9 cellular contexts compared by ENCODE assay signal in genomic region chr11:65109231-65110198, GRCh38. TPM values are rescaled to one million over a fixed set of nuclear protein-coding genes. Genes with fewer than 3 reads are reported as not detected.
DNase-seq lines count a peak whose midpoint lies in the region; ATAC-seq, FAIRE-seq and TF ChIP-seq lines count a peak whose summit lies in the region.
"Had no signal": no experiment of that assay in that cellular context is flagged by ENCODE, and none has a peak within 500 bp of the region (broad histone marks: within the 10 kb centered on the region; RNA-seq: fewer than 3 reads in every experiment).

No MANE protein-coding gene starts in this region.

- H3K36me3 ChIP-seq in endodermal cell (ENCODE audit: control insufficient read depth, insufficient read depth, low read length) (peaks cover 14% of the 10 kb centered on the region), stomach (peaks cover 24 to 43% (median 41%) of the 10 kb centered on the region in 4 donors)

- no peak overlapping the region for H3K4me3 Mint-ChIP-seq in activated T-cell treated with anti-CD3 and anti-CD28 coated beads, Interleukin-2, amount 50 U/mL, for 72 hours
- no peak overlapping the region for H3K4me3 Mint-ChIP-seq in endodermal cell

- intact Hi-C loops in stomach (cut with DNase I; ENCODE audit: low total_unique reads): no loop called here

- H3K4me3 ChIP-seq in endodermal cell (ENCODE audit: low read length): no peak overlapping the region
- H3K4me3 ChIP-seq in stomach: no peak overlapping the region
- H3K4me3 ChIP-seq: upper lobe of left lung had no signal

- FAIRE-seq in GM19239 (lab: Jason Lieb, UNC): no peak

- WGBS in endodermal cell (ENCODE audit: insufficient coverage in 1 of 2, insufficient read length in 1 of 2), 2 experiments: 90 to 91% methylated on average over 26 to 36 of the region's 36 CpGs
- 74 to 90% (median 89%) methylated on average over 18 to 36 of the region's 36 CpGs for WGBS in stomach, 5 donors

- CTCF ChIA-PET in RWPE1 (lab: Yijun Ruan, JAX): interaction anchor here (0.5 to 1.3 kb wide), 15 partner anchors 8 to 750 kb away, joined by 3 to 13 read pairs (median 4); partner anchors contain the start of genes CDC42EP2, FAU and MRPL49

- H3K9ac ChIP-seq in endodermal cell (ENCODE audit: extremely low read depth, low read length, poor library complexity, severe bottlenecking): no peak overlapping the region

- H3K9me3 Mint-ChIP-seq in activated T-cell treated with anti-CD3 and anti-CD28 coated beads, Interleukin-2, amount 50 U/mL, for 72 hours: no peaks in the 10 kb centered on the region
- H3K9me3 Mint-ChIP-seq in endodermal cell: no peaks in the 10 kb centered on the region

- H3K4me1 ChIP-seq in endodermal cell (ENCODE audit: control insufficient read depth, insufficient read depth, low read length): peaks cover 3% of the 10 kb centered on the region
- H3K4me1 ChIP-seq in stomach: peaks cover 31 to 68% (median 60%) of the 10 kb centered on the region in 4 donors

- H3K9me3 ChIP-seq in endodermal cell (ENCODE audit: control insufficient read depth, low read length) (no peaks in the 10 kb centered on the region), stomach (no peaks in the 10 kb centered on the region)
- H3K9me3 ChIP-seq: upper lobe of left lung had no signal

- TF ChIP-seq CTCF in RWPE1 (conservative IDR thresholded peaks at IDR 0.05; ENCODE audit: low read depth) (no peak), endodermal cell (conservative IDR thresholded peaks at IDR 0.05) (no peak), stomach (IDR thresholded peaks at IDR 0.05) (no peak)

- no peak for DNase-seq in activated T-cell treated with anti-CD3 and anti-CD28 coated beads, Interleukin-2, amount 50 U/mL, for 72 hours
- no peak for DNase-seq in activated T-cell treated with anti-CD3 and anti-CD28 coated beads, Interleukin-2, amount 50 U/mL, for 48 hours
- DNase-seq in RWPE1 (ENCODE audit: low spot score) (no peak), endodermal cell (peak; percentile 41), stomach (no peak), GM19239 (ENCODE audit: insufficient read length, low spot score) (no peak), SIG-M5 (lab: John Stamatoyannopoulos, UW) (no peak)

- H3K27me3 Mint-ChIP-seq in activated T-cell treated with anti-CD3 and anti-CD28 coated beads, Interleukin-2, amount 50 U/mL, for 72 hours (ENCODE audit: low read depth): no peaks in the 10 kb centered on the region
- H3K27me3 Mint-ChIP-seq in endodermal cell (ENCODE audit: insufficient read depth): no peaks in the 10 kb centered on the region

- H3K27ac Mint-ChIP-seq in activated T-cell treated with anti-CD3 and anti-CD28 coated beads, Interleukin-2, amount 50 U/mL, for 72 hours: peak overlapping the region; percentile 59
- no peak overlapping the region for H3K27ac Mint-ChIP-seq in endodermal cell

- no peak for TF ChIP-seq POLR2A in stomach (IDR thresholded peaks at IDR 0.05)

- TF ChIP-seq EP300 in stomach (IDR thresholded peaks at IDR 0.05): no peak

- H3K27me3 ChIP-seq in endodermal cell (ENCODE audit: control insufficient read depth, insufficient read depth, low read length, poor library complexity, severe bottlenecking): no peaks in the 10 kb centered on the region
- H3K27me3 ChIP-seq in stomach: peaks cover 0 to 4% (median 0%) of the 10 kb centered on the region in 3 donors
- H3K27me3 ChIP-seq: upper lobe of left lung had no signal

- POLR2A ChIA-PET in RWPE1 (lab: Yijun Ruan, JAX; ENCODE audit: low non-redundant PET): no interaction called here

- H3K27ac ChIP-seq in RWPE1: peak overlapping the region; percentile 86
- no peak overlapping the region for H3K27ac ChIP-seq in endodermal cell (ENCODE audit: low read depth, low read length)
- H3K27ac ChIP-seq in stomach: peak overlapping the region in 3 of 5 donors; percentile 1 to 84 (median 21)

- peaks cover 0 to 7% of the 10 kb centered on the region in 2 donors for H3K36me3 Mint-ChIP-seq in activated T-cell treated with anti-CD3 and anti-CD28 coated beads, Interleukin-2, amount 50 U/mL, for 72 hours (ENCODE audit: insufficient read depth in 2 of 2)
- peaks cover 9% of the 10 kb centered on the region for H3K36me3 Mint-ChIP-seq in endodermal cell (ENCODE audit: low read depth)

- H3K4me1 Mint-ChIP-seq in activated T-cell treated with anti-CD3 and anti-CD28 coated beads, Interleukin-2, amount 50 U/mL, for 72 hours (ENCODE audit: low read depth): peaks cover 47% of the 10 kb centered on the region
- H3K4me1 Mint-ChIP-seq in endodermal cell: peaks cover 11% of the 10 kb centered on the region

- no peak for ATAC-seq in activated T-cell treated with anti-CD3 and anti-CD28 coated beads, Interleukin-2, amount 50 U/mL, for 72 hours (replicated peaks in 1 of 2)
- ATAC-seq in HG03378 (IDR thresholded peaks at IDR 0.05; ENCODE audit: unreplicated experiment): no peak

RNA-seq across cellular contexts. Expression of gene TM7SF2, which starts 2.2 kb away (rescaled TPM):
- total RNA-seq in activated T-cell treated with anti-CD3 and anti-CD28 coated beads, Interleukin-2, amount 50 U/mL, for 72 hours: 10 to 100 TPM; 22.8 to 26.8 TPM
- total RNA-seq in endodermal cell (100 to 1,000 TPM in 1 of 2 donors, 10 to 100 TPM in 1; 97.9 to 108 TPM), stomach (100 to 1,000 TPM in 1 of 5 donors, 10 to 100 TPM in 3, 1 to 10 TPM in 1; 7.6 to 118 (median 19.6) TPM)
- polyA plus RNA-seq in endodermal cell (2013, experiment 1 of 2): 75.3 TPM
- 70.5 TPM for polyA plus RNA-seq in endodermal cell (2013, experiment 2 of 2)
- 10 to 100 TPM; 38.6 to 65.2 (median 51.9) TPM for polyA plus RNA-seq in stomach

RNA-seq across cellular contexts. Expression of gene ZNHIT2, which starts 8.0 kb away (rescaled TPM):
- 10 to 100 TPM in 1 of 2 donors, 1 to 10 TPM in 1; 9.9 to 10.4 TPM for total RNA-seq in activated T-cell treated with anti-CD3 and anti-CD28 coated beads, Interleukin-2, amount 50 U/mL, for 72 hours
- total RNA-seq in endodermal cell: 10 to 100 TPM; 11.0 to 11.8 TPM
- polyA plus RNA-seq in endodermal cell (2013, experiment 1 of 2): 6.0 TPM
- polyA plus RNA-seq in endodermal cell (2013, experiment 2 of 2): 5.4 TPM
- total RNA-seq in stomach: 100 to 1,000 TPM in 1 of 5 donors, 10 to 100 TPM in 1, 1 to 10 TPM in 2, not detected in 1; 2.4 to 130 (median 39.9) TPM
- 10 to 100 TPM; 18.0 to 20.0 (median 18.9) TPM for polyA plus RNA-seq in stomach

RNA-seq across cellular contexts. Expression of gene FAU, which starts 12.4 kb away (rescaled TPM):
- total RNA-seq in activated T-cell treated with anti-CD3 and anti-CD28 coated beads, Interleukin-2, amount 50 U/mL, for 72 hours: 1,000 to 10,000 TPM; 1,144 to 1,164 TPM
- total RNA-seq in endodermal cell (100 to 1,000 TPM; 774 to 802 TPM), stomach (1,000 to 10,000 TPM in 1 of 5 donors, 100 to 1,000 TPM in 4; 456 to 1,872 (median 566) TPM)
- 857 TPM for polyA plus RNA-seq in endodermal cell (2013, experiment 1 of 2)
- 794 TPM for polyA plus RNA-seq in endodermal cell (2013, experiment 2 of 2)
- 1,000 to 10,000 TPM; 1,111 to 1,352 (median 1,208) TPM for polyA plus RNA-seq in stomach

RNA-seq across cellular contexts. Expression of gene MRPL49, which starts 12.6 kb away (rescaled TPM):
- total RNA-seq in activated T-cell treated with anti-CD3 and anti-CD28 coated beads, Interleukin-2, amount 50 U/mL, for 72 hours: 10 to 100 TPM; 73.6 to 89.8 TPM
- total RNA-seq in endodermal cell (10 to 100 TPM; 53.9 to 56.6 TPM), stomach (10 to 100 TPM; 22.8 to 75.9 (median 33.0) TPM)
- polyA plus RNA-seq in endodermal cell (2013, experiment 1 of 2): 37.3 TPM
- polyA plus RNA-seq in endodermal cell (2013, experiment 2 of 2): 36.6 TPM
- polyA plus RNA-seq in stomach: 10 to 100 TPM; 36.0 to 69.8 (median 39.9) TPM

RNA-seq across cellular contexts. Expression of gene VPS51, which starts 13.5 kb away (rescaled TPM):
- total RNA-seq in activated T-cell treated with anti-CD3 and anti-CD28 coated beads, Interleukin-2, amount 50 U/mL, for 72 hours: 100 to 1,000 TPM; 118 to 119 TPM
- total RNA-seq in endodermal cell (100 to 1,000 TPM; 107 to 113 TPM), stomach (1,000 to 10,000 TPM in 1 of 5 donors, 100 to 1,000 TPM in 4; 174 to 2,272 (median 234) TPM)
- 67.1 TPM for polyA plus RNA-seq in endodermal cell (2013, experiment 1 of 2)
- 64.7 TPM for polyA plus RNA-seq in endodermal cell (2013, experiment 2 of 2)
- 100 to 1,000 TPM; 124 to 135 (median 128) TPM for polyA plus RNA-seq in stomach
